Comparison of ENCODE assay signal across 17 cellular contexts in genomic region chr3:43361077-43361476, GRCh38.
DNase-seq lines count a peak whose midpoint lies in the region; ATAC-seq and TF ChIP-seq lines count a peak whose summit lies in the region.
"Had no signal": no experiment of that assay in that cellular context is flagged by ENCODE, and none has a peak within 500 bp of the region (broad histone marks: within the 10 kb centered on the region; RNA-seq: fewer than 3 reads in every experiment).

No MANE protein-coding gene starts in this region.

- POLR2A ChIA-PET in CD4-positive, alpha-beta T cell (lab: Charles Lee), result no interaction called here
- POLR2A ChIA-PET in activated CD8-positive, alpha-beta T cell treated with anti-CD3 and anti-CD28 coated beads for 36 hours (lab: Charles Lee), result no interaction called here

- peaks cover 0 to 5% of the 10 kb centered on the region in 2 donors for H3K9me3 ChIP-seq in right atrium auricular region
- H3K9me3 ChIP-seq in CD4-positive, alpha-beta T cell (ENCODE audit: control insufficient read depth, low read length), result peaks cover 3% of the 10 kb centered on the region
- no peaks in the 10 kb centered on the region for H3K9me3 ChIP-seq in HUES64 (ENCODE audit: insufficient read depth, low read depth, low read length)
- H3K9me3 ChIP-seq in esophagus muscularis mucosa, result peaks cover 0 to 7% (median 3%) of the 10 kb centered on the region in 4 donors
- H3K9me3 ChIP-seq: HAP-1 had no signal

- no peak for TF ChIP-seq EP300 in esophagus muscularis mucosa (IDR thresholded peaks at IDR 0.05)

- TF ChIP-seq CTCF in right atrium auricular region (IDR thresholded peaks at IDR 0.05), result no peak
- TF ChIP-seq CTCF in CD4-positive, alpha-beta T cell (IDR thresholded peaks at IDR 0.05), result no peak
- no peak for TF ChIP-seq CTCF in esophagus muscularis mucosa (IDR thresholded peaks at IDR 0.05)
- TF ChIP-seq CTCF in activated CD8-positive, alpha-beta T cell treated with anti-CD3 and anti-CD28 coated beads for 36 hours (IDR thresholded peaks at IDR 0.05), result no peak

- ATAC-seq in Right ventricle myocardium superior (ENCODE audit: poor library complexity), result peak; percentile 55
- ATAC-seq in CD4-positive, alpha-beta T cell (ENCODE audit: poor library complexity), result no peak
- ATAC-seq in activated CD8-positive, alpha-beta T cell treated with anti-CD3 and anti-CD28 coated beads for 36 hours, result no peak

- H3K36me3 ChIP-seq in right atrium auricular region (no peaks in the 10 kb centered on the region), HUES64 (ENCODE audit: insufficient read depth, low read length) (no peaks in the 10 kb centered on the region), esophagus muscularis mucosa (peaks cover 0 to 12% (median 5%) of the 10 kb centered on the region in 4 donors)
- H3K36me3 ChIP-seq: HAP-1 had no signal

- no peak overlapping the region for H3K4me3 ChIP-seq in right atrium auricular region
- H3K4me3 ChIP-seq in HUES64 (ENCODE audit: low read length), result no peak overlapping the region
- H3K4me3 ChIP-seq in esophagus muscularis mucosa, result no peak overlapping the region
- H3K4me3 ChIP-seq: BLaER1, HAP-1 had no signal

- intact Hi-C loops in Right ventricle myocardium superior (cut with DNase I) (no loop called here), esophagus muscularis mucosa (cut with DNase I) (no loop called here)
- intact Hi-C loops in CD4-positive, alpha-beta T cell (cut with DNase I, micrococcal nuclease), result no loop called here
- intact Hi-C loops in activated CD8-positive, alpha-beta T cell treated with anti-CD3 and anti-CD28 coated beads for 36 hours (cut with micrococcal nuclease), result no loop called here

- H3K4me1 ChIP-seq in right atrium auricular region (peaks cover 0 to 15% of the 10 kb centered on the region in 2 donors), HUES64 (ENCODE audit: insufficient read depth, low read length) (peaks cover 7% of the 10 kb centered on the region; the same call in 1 of the 2 replicates), esophagus muscularis mucosa (peaks cover 6 to 14% (median 9%) of the 10 kb centered on the region in 4 donors)
- H3K4me1 ChIP-seq: BLaER1, HAP-1 had no signal

- peaks cover 9% of the 10 kb centered on the region for H3K9me3 Mint-ChIP-seq in CD4-positive, alpha-beta T cell
- H3K9me3 Mint-ChIP-seq in activated CD8-positive, alpha-beta T cell treated with anti-CD3 and anti-CD28 coated beads for 36 hours, result peaks cover 7% of the 10 kb centered on the region

- no peak overlapping the region for H3K4me3 Mint-ChIP-seq in CD4-positive, alpha-beta T cell
- no peak overlapping the region for H3K4me3 Mint-ChIP-seq in activated CD8-positive, alpha-beta T cell treated with anti-CD3 and anti-CD28 coated beads for 36 hours
- H3K4me3 Mint-ChIP-seq: HFFc6 had no signal

- CTCF ChIA-PET in CD4-positive, alpha-beta T cell (lab: Charles Lee), result no interaction called here
- CTCF ChIA-PET in activated CD8-positive, alpha-beta T cell treated with anti-CD3 and anti-CD28 coated beads for 36 hours (lab: Charles Lee), result no interaction called here

- H3K27me3 ChIP-seq in right atrium auricular region (no peaks in the 10 kb centered on the region), HUES64 (ENCODE audit: insufficient read depth, low read length) (no peaks in the 10 kb centered on the region), esophagus muscularis mucosa (no peaks in the 10 kb centered on the region)
- no peaks in the 10 kb centered on the region for H3K27me3 ChIP-seq in CD4-positive, alpha-beta T cell (ENCODE audit: control insufficient read depth, insufficient read depth, low read length)
- H3K27me3 ChIP-seq: BLaER1 had no signal

- H3K4me1 Mint-ChIP-seq in CD4-positive, alpha-beta T cell (ENCODE audit: low read depth), result no peaks in the 10 kb centered on the region
- no peaks in the 10 kb centered on the region for H3K4me1 Mint-ChIP-seq in activated CD8-positive, alpha-beta T cell treated with anti-CD3 and anti-CD28 coated beads for 36 hours (ENCODE audit: low read depth)

- peak overlapping the region; percentile 30 for H3K27ac Mint-ChIP-seq in CD4-positive, alpha-beta T cell
- H3K27ac Mint-ChIP-seq in activated CD8-positive, alpha-beta T cell treated with anti-CD3 and anti-CD28 coated beads for 36 hours, result no peak overlapping the region
- H3K27ac Mint-ChIP-seq: HFFc6 had no signal

- no peak overlapping the region for H3K27ac ChIP-seq in right atrium auricular region
- no peak overlapping the region for H3K27ac ChIP-seq in CD4-positive, alpha-beta T cell (ENCODE audit: low read depth, low read length)
- H3K27ac ChIP-seq in HUES64 (ENCODE audit: low read depth, low read length), result peak overlapping the region; percentile 5; the same call in 1 of the 2 replicates
- no peak overlapping the region for H3K27ac ChIP-seq in esophagus muscularis mucosa (replicated peaks in 1 of 4)
- H3K27ac ChIP-seq: BLaER1, HL-60 had no signal

- TF ChIP-seq POLR2A in esophagus muscularis mucosa (IDR thresholded peaks at IDR 0.05; ENCODE audit: low read depth), result no peak

- WGBS in HUES64, result 84% methylated on average over 5 of the region's 5 CpGs
- WGBS in esophagus muscularis mucosa, result 53% methylated on average over 3 of the region's 5 CpGs

- no peaks in the 10 kb centered on the region for H3K27me3 Mint-ChIP-seq in CD4-positive, alpha-beta T cell
- H3K27me3 Mint-ChIP-seq in activated CD8-positive, alpha-beta T cell treated with anti-CD3 and anti-CD28 coated beads for 36 hours, result no peaks in the 10 kb centered on the region

- DNase-seq in Right ventricle myocardium superior, result no peak
- DNase-seq in right atrium auricular region (ENCODE audit: low spot score), result no peak
- no peak for DNase-seq in CD4-positive, alpha-beta T cell
- peak; percentile 80 for DNase-seq in esophagus muscularis mucosa (ENCODE audit: extremely low spot score)
- DNase-seq in HCEC 1CT, result no peak
- DNase-seq in activated CD8-positive, alpha-beta T cell treated with anti-CD3 and anti-CD28 coated beads for 36 hours, result no peak
- no peak for DNase-seq in NCI-H1105 treated with DMSO at 0.1 percent for 48 hours (lab: John Stamatoyannopoulos, UW)
- DNase-seq: 8988T, AML-193, DMS79, GOT3, HFFc6, IMR-90 had no signal

- no peak overlapping the region for H3K9ac ChIP-seq in HUES64 (ENCODE audit: low read depth, low read length)
- H3K9ac ChIP-seq: BLaER1 had no signal

- peaks cover 2% of the 10 kb centered on the region for H3K36me3 Mint-ChIP-seq in CD4-positive, alpha-beta T cell (ENCODE audit: low read depth)
- H3K36me3 Mint-ChIP-seq in activated CD8-positive, alpha-beta T cell treated with anti-CD3 and anti-CD28 coated beads for 36 hours (ENCODE audit: low read depth), result peaks cover under 1% of the 10 kb centered on the region
